Comparison of ENCODE assay signal across 27 cellular contexts in genomic region chr21:44995257-44995941, GRCh38. TPM values are rescaled to one million over a fixed set of nuclear protein-coding genes. Genes with fewer than 3 reads are reported as not detected.
DNase-seq lines count a peak whose midpoint lies in the region; ATAC-seq, FAIRE-seq and TF ChIP-seq lines count a peak whose summit lies in the region.
"Had no signal": no experiment of that assay in that cellular context is flagged by ENCODE, and none has a peak within 500 bp of the region (broad histone marks: within the 10 kb centered on the region; RNA-seq: fewer than 3 reads in every experiment).

No MANE protein-coding gene starts in this region.

- in situ Hi-C loops in K562 (cut with MboI) = no loop called here

- TF ChIP-seq POLR2A in K562 (conservative IDR thresholded peaks at IDR 0.05) = no peak
- TF ChIP-seq POLR2A in spleen (IDR thresholded peaks at IDR 0.05) = no peak

- H3K4me2 ChIP-seq in K562 (ENCODE audit: insufficient read depth, low read length) = no peak overlapping the region
- H3K4me2 ChIP-seq: A549 had no signal

- H3K36me3 ChIP-seq in BE2C = no peaks in the 10 kb centered on the region
- H3K36me3 ChIP-seq in K562 (ENCODE audit: control insufficient read depth, insufficient read depth, low read length) = no peaks in the 10 kb centered on the region
- H3K36me3 ChIP-seq in mucosa of descending colon (ENCODE audit: low read depth) = no peaks in the 10 kb centered on the region
- no peaks in the 10 kb centered on the region for H3K36me3 ChIP-seq in spleen
- H3K36me3 ChIP-seq: adrenal gland, Peyer's patch had no signal

- H3K79me2 ChIP-seq in K562 (ENCODE audit: control insufficient read depth, insufficient read depth, low read length) = no peaks in the 10 kb centered on the region

- CTCF ChIA-PET in K562 (lab: Yijun Ruan, JAX; ENCODE audit: low intra/inter-chr PET ratio) = no interaction called here

- H3K27me3 ChIP-seq in BE2C (no peaks in the 10 kb centered on the region), K562 (ENCODE audit: control insufficient read depth in 2 of 2, insufficient read depth in 2 of 2, low read length in 2 of 2) (peaks cover 30 to 91% of the 10 kb centered on the region in 2 experiments; a peak in 4 of 5 replicates), spleen (replicated peaks in 1 of 7) (peaks cover 0 to 44% (median 0%) of the 10 kb centered on the region in 7 donors)
- H3K27me3 ChIP-seq: adrenal gland, Peyer's patch had no signal

- no peak overlapping the region for H2AFZ ChIP-seq in K562 (ENCODE audit: low read depth, low read length)

- TF ChIP-seq CTCF in BE2C (IDR thresholded peaks at IDR 0.05; ENCODE audit: low read depth, low read length) (no peak), K562 (IDR thresholded peaks at IDR 0.05 in 2 of 3, conservative IDR thresholded peaks at IDR 0.05 in 1 of 3; ENCODE audit: insufficient read depth in 2 of 3, low read depth in 1 of 3, low read length in 3 of 3) (no peak), mucosa of descending colon (IDR thresholded peaks at IDR 0.05) (no peak), spleen (IDR thresholded peaks at IDR 0.05 in 8 of 11, conservative IDR thresholded peaks at IDR 0.05 in 3 of 11) (no peak)

- H3K27ac ChIP-seq in K562 (ENCODE audit: extremely low read depth, low read depth, low read length) (no peak overlapping the region), spleen (no peak overlapping the region)
- H3K27ac ChIP-seq: A549, adrenal gland, VCaP had no signal

- 9% methylated on average over 26 of the region's 26 CpGs for WGBS in K562 (ENCODE audit: insufficient coverage, low coverage, missing lambda C conversion rate)
- WGBS in spleen, 5 donors = 83 to 88% (median 84%) methylated on average over 19 to 26 of the region's 26 CpGs

- peaks cover 40% of the 10 kb centered on the region for H4K20me1 ChIP-seq in K562 (replicated peaks; ENCODE audit: control insufficient read depth, insufficient read depth, low read length)

- no peak overlapping the region for H3K4me3 ChIP-seq in BE2C (ENCODE audit: low read depth, low read length)
- H3K4me3 ChIP-seq in K562 = no peak overlapping the region
- no peak overlapping the region for H3K4me3 ChIP-seq in mucosa of descending colon
- H3K4me3 ChIP-seq in spleen = no peak overlapping the region
- H3K4me3 ChIP-seq: A549, adrenal gland, Peyer's patch had no signal

- ATAC-seq in K562 (no peak; the same call in 2 of the 3 replicates), mucosa of descending colon (no peak), HG02970 (IDR thresholded peaks at IDR 0.05; ENCODE audit: low FRiP score, unreplicated experiment) (no peak)
- ATAC-seq: A549; effector memory CD8-positive, alpha-beta T cell; esophagus mucosa; T-helper 17 cell had no signal

- H3K9ac ChIP-seq in K562 (ENCODE audit: insufficient read depth in 1 of 2, low read depth in 2 of 2, low read length in 2 of 2) = no peak overlapping the region

- H3K9me3 ChIP-seq in BE2C = no peaks in the 10 kb centered on the region
- no peaks in the 10 kb centered on the region for H3K9me3 ChIP-seq in K562 (replicated peaks; ENCODE audit: control insufficient read depth, insufficient read depth, low read depth, low read length)
- H3K9me3 ChIP-seq in mucosa of descending colon = no peaks in the 10 kb centered on the region
- H3K9me3 ChIP-seq in spleen = no peaks in the 10 kb centered on the region
- H3K9me3 ChIP-seq: A549, adrenal gland, Caco-2, Peyer's patch had no signal

- peaks cover 4% of the 10 kb centered on the region for H3K9me1 ChIP-seq in K562 (ENCODE audit: control insufficient read depth, insufficient read depth, low read length)

- POLR2A ChIA-PET in K562 (lab: Yijun Ruan, JAX) = interaction anchor here (0.6 to 2.4 kb wide), 5 partner anchors 7 to 217 kb away, joined by 3 to 6 read pairs (median 3); no protein-coding TSS in a partner anchor

- intact Hi-C loops in K562 (cut with micrococcal nuclease) = no loop called here
- intact Hi-C loops in mucosa of descending colon (cut with DNase I, micrococcal nuclease) = no loop called here
- intact Hi-C loops in spleen (cut with DNase I; ENCODE audit: low total_unique reads) = no loop called here

- H3K4me1 ChIP-seq in BE2C = no peaks in the 10 kb centered on the region; the same call in 1 of the 2 replicates
- H3K4me1 ChIP-seq in K562 (replicated peaks in 1 of 2; ENCODE audit: control insufficient read depth in 2 of 2, insufficient read depth in 2 of 2, low read length in 2 of 2) = peaks cover 0 to 79% of the 10 kb centered on the region in 2 experiments; a peak in 1 of 5 replicates
- no peaks in the 10 kb centered on the region for H3K4me1 ChIP-seq in mucosa of descending colon (ENCODE audit: low read depth)
- peaks cover 0 to 41% (median 18%) of the 10 kb centered on the region in 6 donors for H3K4me1 ChIP-seq in spleen
- H3K4me1 ChIP-seq: A549, adrenal gland, Caco-2 had no signal

- TF ChIP-seq EP300 in K562 (IDR thresholded peaks at IDR 0.05; ENCODE audit: low read length) = no peak

- TF ChIP-seq RAD21 in K562 (CRISPR knock-in tag; conservative IDR thresholded peaks at IDR 0.05 in 1 of 2, IDR thresholded peaks at IDR 0.05 in 1 of 2) = no peak

- DNase-seq in BE2C (peak; percentile 13), K562 (ENCODE audit: extremely low read depth in 1 of 4, low spot score in 3 of 4) (no peak), mucosa of descending colon (peak in 2 of 3 donors; percentile 21 to 46), spleen (peak; percentile 68), NCI-H146 treated with DMSO at 0.1 percent for 48 hours (lab: John Stamatoyannopoulos, UW; ENCODE audit: unreplicated experiment) (no peak), NCI-H2196 treated with DMSO at 0.1 percent for 48 hours (lab: John Stamatoyannopoulos, UW; ENCODE audit: unreplicated experiment) (no peak)
- DNase-seq in activated CD8-positive, alpha-beta memory T cell treated with anti-CD3 and anti-CD28 coated beads for 24 hours = no peak
- DNase-seq: activated CD4-positive, alpha-beta T cell treated with anti-CD3 and anti-CD28 coated beads, Interleukin-2, amount 10 ng/mL, durations not matched to agents 24 days and 14 days; activated naive CD4-positive, alpha-beta T cell treated with Interleukin-2 at 50 U/mL for 16 hours; activated T-cell treated with anti-CD3 and anti-CD28 coated beads, Interleukin-2, amount 50 U/mL, for 48 hours; adrenal gland; Caco-2; effector memory CD8-positive, alpha-beta T cell; NCI-H526; Peyer's patch; stimulated activated CD4-positive, alpha-beta T cell treated with anti-CD3 and anti-CD28 coated beads, Interleukin-4, amount 100 ng/mL, for 4 hours; stimulated activated naive CD4-positive, alpha-beta T cell treated with Interleukin-2 at 50 U/mL for 16 hours; T-helper 17 cell had no signal

- FAIRE-seq in K562 (lab: Jason Lieb, UNC) = no peak
- FAIRE-seq: A549, colon, frontal cortex, GM12891, H1, keratinocyte had no signal

- no TSS peak for BruUV-seq in K562 (replicated peaks; lab: Mats Ljungman, UMichigan)

TF ChIP-seq in K562, 482 proteins besides CTCF, POLR2A, EP300 and RAD21:
- TF ChIP-seq ZFX (CRISPR knock-in tag; IDR thresholded peaks at IDR 0.05) (no peak), EGR1 (conservative IDR thresholded peaks at IDR 0.05) (peak; percentile 17; the same call in 1 of the 2 replicates)

RNA-seq across cellular contexts. Expression of gene SLX9, which starts 55.6 kb away (rescaled TPM):
- polyA plus RNA-seq in BE2C (2012; ENCODE audit: insufficient read depth, insufficient read length, low read depth) = 105 TPM
- 18.9 and 29.0 TPM in 2 replicates for total RNA-seq in K562 (2011; cell fraction: chromatin; rRNA removed; ENCODE audit: low replicate concordance)
- 22.8 and 25.7 TPM in 2 replicates for total RNA-seq in K562 (2011; cell fraction: nucleolus; rRNA removed)
- total RNA-seq in K562 (2011; cell fraction: nucleoplasm; rRNA removed) = 14.8 and 16.0 TPM in 2 replicates
- total RNA-seq in K562 (2014; rRNA removed) (65.2 and 66.8 TPM in 2 replicates), K562 (2014; rRNA removed; fragmentation: Illumina TruSeq; extraction: Trizol) (11.2 and 14.8 TPM in 2 replicates), K562 (2015; rRNA removed; fragmentation: Illumina TruSeq; extraction: Trizol) (18.5 and 20.3 TPM in 2 replicates), K562 (2021) (71.2 and 75.5 TPM in 2 replicates), mucosa of descending colon (10 to 100 TPM; 19.8 to 42.2 (median 20.9) TPM), spleen (10 to 100 TPM in 6 of 7 donors, 1 to 10 TPM in 1; 6.1 to 30.6 (median 26.4) TPM)
- polyA plus RNA-seq in K562 (2011; rRNA removed) (13.5 and 16.5 TPM in 2 replicates), K562 (2014; fragmentation: Illumina TruSeq; extraction: Trizol) (8.2 and 18.9 TPM in 2 replicates), K562 (2014; fragmentation: Nextera tagmentation; extraction: Ambion mirVana) (1 to 10 TPM; 1.2 to 1.8 TPM), K562 (2014; rRNA removed) (54.4 and 60.2 TPM in 2 replicates), spleen (10 to 100 TPM; 16.4 to 35.4 (median 28.5) TPM)
- polyA plus RNA-seq in K562 (2011; cell fraction: cytosol; rRNA removed) = 14.3 and 38.6 TPM in 2 replicates
- 10.2 and 19.3 TPM in 2 replicates for polyA plus RNA-seq in K562 (2011; cell fraction: nucleus; rRNA removed)
- 34.2 and 36.9 TPM in 2 replicates for polyA plus RNA-seq in K562 (2012)
- polyA minus RNA-seq in K562 (2011; rRNA and poly(A)+ RNA removed) = 16.0 and 22.8 TPM in 2 replicates
- polyA minus RNA-seq in K562 (2011; cell fraction: cytosol; rRNA and poly(A)+ RNA removed) = 25.3 and 31.3 TPM in 2 replicates
- 3.8 and 5.3 TPM in 2 replicates for polyA minus RNA-seq in K562 (2011; cell fraction: nucleus; rRNA and poly(A)+ RNA removed)

Comparison
In these comparisons a context has a peak if more than half of its experiments do, and no peak if none do; other contexts are left out.
1. DNase-seq: peak in BE2C (single experiment), mucosa of descending colon (2 of 3) and spleen (single experiment); none in K562 (0 of 4), NCI-H146 treated with DMSO at 0.1 percent for 48 hours (single experiment), NCI-H2196 treated with DMSO at 0.1 percent for 48 hours (single experiment) and activated CD8-positive, alpha-beta memory T cell treated with anti-CD3 and anti-CD28 coated beads for 24 hours (single experiment).